ENCODE assay signal across 9 cellular contexts in the genomic region with DNA sequence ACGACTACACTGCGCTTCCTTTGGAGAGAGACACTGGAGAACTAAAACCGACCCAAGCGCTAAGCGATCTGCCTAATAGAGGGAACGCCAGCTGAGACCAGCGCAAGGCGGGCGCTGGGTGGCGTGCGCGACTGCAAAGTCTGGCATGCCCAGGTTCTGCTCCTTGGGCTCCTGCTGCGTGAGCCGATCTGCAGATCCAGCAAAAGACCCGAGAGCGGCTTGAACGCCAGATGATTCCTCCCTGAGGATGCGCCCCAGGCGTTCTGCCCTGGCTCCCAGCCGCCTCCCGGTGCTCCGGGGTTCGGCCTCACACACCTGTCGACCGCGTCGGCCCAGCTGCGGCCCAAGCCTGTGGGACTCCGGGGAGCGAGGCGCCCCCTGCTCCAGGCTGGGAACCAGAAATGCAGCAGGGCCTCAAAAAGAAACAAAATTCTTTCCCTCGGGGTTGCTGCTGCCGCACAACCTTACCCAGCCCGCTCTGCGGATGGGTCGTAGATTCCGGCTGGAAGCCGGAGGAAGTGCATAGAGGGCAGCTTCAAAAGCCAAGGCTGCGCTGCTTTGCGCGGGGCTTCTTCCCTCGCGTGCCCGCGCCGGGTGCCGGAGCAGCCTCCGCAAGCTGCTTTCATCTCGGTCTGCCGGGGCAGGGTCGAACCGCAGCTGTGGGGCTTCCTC. TPM values are rescaled to one million over a fixed set of nuclear protein-coding genes. Genes with fewer than 3 reads are reported as not detected.
DNase-seq lines count a peak whose midpoint lies in the region; ATAC-seq and TF ChIP-seq lines count a peak whose summit lies in the region.
"Had no signal": no experiment of that assay in that cellular context is flagged by ENCODE, and none has a peak within 500 bp of the region (broad histone marks: within the 10 kb centered on the region; RNA-seq: fewer than 3 reads in every experiment).

No MANE protein-coding gene starts in this region.

- no peak overlapping the region for H3K27ac Mint-ChIP-seq in dendritic cell treated with granulocyte-macrophage colony-stimulating factor and Interleukin-4, amounts not matched to agents 40 ng/mL and 50 ng/mL, for 4 days

- ATAC-seq in GM18861 (IDR thresholded peaks at IDR 0.05; ENCODE audit: unreplicated experiment) (peak; percentile 95), HG03064 (IDR thresholded peaks at IDR 0.05; ENCODE audit: low read depth, unreplicated experiment) (peak; percentile 97), lower lobe of right lung (peak; percentile 95 to 97)
- ATAC-seq: HCT116 had no signal

- DNase-seq in AG08395 (ENCODE audit: low spot score) (peak; percentile 75), NCI-H2196 (lab: John Stamatoyannopoulos, UW; ENCODE audit: unreplicated experiment) (peak; percentile 61), lower lobe of right lung (peak; percentile 85)
- DNase-seq in activated CD4-positive, alpha-beta T cell treated with anti-CD3 and anti-CD28 coated beads for 24 hours (ENCODE audit: low read depth in 2 of 2): peak; percentile 36 to 51
- DNase-seq in stimulated activated CD4-positive, alpha-beta T cell treated with anti-CD3 and anti-CD28 coated beads, TNF-alpha, amount 100 ng/mL, for 1 hour (ENCODE audit: low read depth in 3 of 3, low spot score in 1 of 3): peak in 2 of 3 donors; percentile 45 to 47

- H3K4me1 ChIP-seq in lower lobe of right lung: peaks cover 39% of the 10 kb centered on the region

- intact Hi-C loops in dendritic cell treated with granulocyte-macrophage colony-stimulating factor and Interleukin-4, amounts not matched to agents 40 ng/mL and 50 ng/mL, for 4 days (cut with micrococcal nuclease): loop anchor here (1.0 kb wide), 1 partner anchor 159 kb away; no protein-coding TSS in a partner anchor
- intact Hi-C loops in lower lobe of right lung (cut with DNase I): no loop called here

- peak overlapping the region; percentile 82 for H3K4me3 Mint-ChIP-seq in dendritic cell treated with granulocyte-macrophage colony-stimulating factor and Interleukin-4, amounts not matched to agents 40 ng/mL and 50 ng/mL, for 4 days

- H3K4me1 Mint-ChIP-seq in dendritic cell treated with granulocyte-macrophage colony-stimulating factor and Interleukin-4, amounts not matched to agents 40 ng/mL and 50 ng/mL, for 4 days (ENCODE audit: low read depth): peaks cover 44% of the 10 kb centered on the region

- H3K27ac ChIP-seq in lower lobe of right lung: no peak overlapping the region

- H3K27me3 ChIP-seq in lower lobe of right lung (ENCODE audit: low read depth): peaks cover 60% of the 10 kb centered on the region

- H3K27me3 Mint-ChIP-seq in dendritic cell treated with granulocyte-macrophage colony-stimulating factor and Interleukin-4, amounts not matched to agents 40 ng/mL and 50 ng/mL, for 4 days: peaks cover 72% of the 10 kb centered on the region

- H3K36me3 Mint-ChIP-seq in dendritic cell treated with granulocyte-macrophage colony-stimulating factor and Interleukin-4, amounts not matched to agents 40 ng/mL and 50 ng/mL, for 4 days (ENCODE audit: low read depth): no peaks in the 10 kb centered on the region

- H3K9me3 ChIP-seq in lower lobe of right lung: no peaks in the 10 kb centered on the region

- H3K9me3 Mint-ChIP-seq in dendritic cell treated with granulocyte-macrophage colony-stimulating factor and Interleukin-4, amounts not matched to agents 40 ng/mL and 50 ng/mL, for 4 days: no peaks in the 10 kb centered on the region

- H3K36me3 ChIP-seq in lower lobe of right lung: no peaks in the 10 kb centered on the region

- peak; percentile 66 for TF ChIP-seq CTCF in lower lobe of right lung (IDR thresholded peaks at IDR 0.05)

- peak overlapping the region; percentile 65 for H3K4me3 ChIP-seq in lower lobe of right lung

RNA-seq across cellular contexts. Expression of gene PRDM13, which starts 17.9 kb away (rescaled TPM):
- not detected for total RNA-seq in lower lobe of right lung

RNA-seq across cellular contexts. Expression of gene CCNC, which starts 20.3 kb away (rescaled TPM):
- total RNA-seq in lower lobe of right lung: 41.6 TPM
